In the genomic region with DNA sequence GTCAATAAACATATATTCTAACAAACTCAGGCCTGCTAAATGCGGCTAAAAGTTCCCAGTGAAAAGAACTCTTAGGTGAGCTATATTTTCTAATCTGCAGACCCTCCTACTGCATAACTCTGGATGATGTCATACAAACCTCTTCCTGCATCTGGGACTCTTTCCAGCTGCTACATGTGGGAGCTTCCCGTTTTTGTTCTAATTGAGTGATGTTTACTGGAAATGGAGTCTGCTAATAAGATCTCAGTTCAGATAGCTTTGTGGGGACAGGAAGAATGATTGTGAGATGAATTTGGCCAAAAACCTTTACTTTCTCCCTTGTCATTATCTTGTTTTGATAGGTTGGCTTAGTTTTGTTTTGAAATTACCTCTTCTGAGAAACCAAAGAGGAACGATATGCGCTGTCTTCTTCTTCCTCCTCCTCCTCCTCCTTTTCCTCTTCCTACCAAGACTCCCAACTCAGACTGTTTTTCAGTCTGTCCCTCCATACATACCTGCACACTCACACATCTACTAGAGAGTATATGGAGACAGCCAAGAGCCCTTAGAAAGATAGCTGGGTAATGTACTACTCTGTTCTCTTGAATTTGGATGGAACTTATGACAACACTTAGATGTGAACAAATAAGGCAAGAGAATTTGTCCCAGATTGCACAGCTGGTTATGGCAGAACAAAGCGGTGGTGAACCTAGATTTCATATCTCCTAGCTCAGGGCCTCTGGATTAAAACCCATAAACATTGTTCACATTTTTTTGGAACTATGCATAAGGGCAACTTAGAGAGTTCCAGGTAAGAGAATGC, we compare ENCODE assay signal across 8 cellular contexts. TPM values are rescaled to one million over a fixed set of nuclear protein-coding genes. Genes with fewer than 3 reads are reported as not detected.
DNase-seq lines count a peak whose midpoint lies in the region; ATAC-seq and TF ChIP-seq lines count a peak whose summit lies in the region.

No MANE protein-coding gene starts in this region.

- CTCF ChIA-PET in AG04450 (lab: Charles Lee): interaction anchor here (1.2 to 1.8 kb wide), 2 partner anchors 41 to 124 kb away, joined by 3 to 8 read pairs; no protein-coding TSS in a partner anchor
- CTCF ChIA-PET in MCF 10A (lab: Yijun Ruan, JAX): interaction anchor here (0.6 to 1.2 kb wide), 4 partner anchors 13 to 41 kb away, joined by 3 to 5 read pairs (median 3); partner anchors contain the start of gene AAK1

- peaks cover 18% of the 10 kb centered on the region for H3K4me1 ChIP-seq in lower lobe of right lung

- no peaks in the 10 kb centered on the region for H3K36me3 Mint-ChIP-seq in MCF 10A (ENCODE audit: insufficient read depth, unreplicated experiment)

- H3K9me3 Mint-ChIP-seq in MCF 10A (ENCODE audit: unreplicated experiment): no peaks in the 10 kb centered on the region

- no peak overlapping the region for H3K27ac Mint-ChIP-seq in MCF 10A (ENCODE audit: low read depth, unreplicated experiment)

- H3K4me3 ChIP-seq in AG04450 (ENCODE audit: low read depth, low read length) (no peak overlapping the region), lower lobe of right lung (peak overlapping the region; percentile 20)

- no peak for TF ChIP-seq CTCF in AG04450 (IDR thresholded peaks at IDR 0.05; ENCODE audit: low read depth, low read length)
- no peak for TF ChIP-seq CTCF in MCF 10A (IDR thresholded peaks at IDR 0.05; ENCODE audit: unreplicated experiment)
- TF ChIP-seq CTCF in lower lobe of right lung (IDR thresholded peaks at IDR 0.05): no peak

- H3K27me3 Mint-ChIP-seq in MCF 10A (ENCODE audit: insufficient read depth, unreplicated experiment): no peaks in the 10 kb centered on the region

- H3K9me3 ChIP-seq in AG04450 (ENCODE audit: control insufficient read depth, insufficient read depth, low read length) (no peaks in the 10 kb centered on the region), lower lobe of right lung (no peaks in the 10 kb centered on the region)

- ATAC-seq in lower lobe of right lung (peak; percentile 47 to 78), GM21619 (IDR thresholded peaks at IDR 0.05; ENCODE audit: unreplicated experiment) (no peak), GM18517 (IDR thresholded peaks at IDR 0.05; ENCODE audit: unreplicated experiment) (no peak)

- H3K27ac ChIP-seq in AG04450 (ENCODE audit: low read depth, low read length): peak overlapping the region; percentile 53
- H3K27ac ChIP-seq in lower lobe of right lung: peak overlapping the region; percentile 48

- intact Hi-C loops in MCF 10A (cut with micrococcal nuclease): no loop called here
- intact Hi-C loops in lower lobe of right lung (cut with DNase I): no loop called here

- no peak overlapping the region for H3K4me3 Mint-ChIP-seq in MCF 10A (ENCODE audit: unreplicated experiment)

- POLR2A ChIA-PET in AG04450 (lab: Yijun Ruan, JAX) (interaction anchor here (0.6 to 1.5 kb wide), 3 partner anchors 12 to 117 kb away, joined by 3 to 6 read pairs (median 6); no protein-coding TSS in a partner anchor), MCF 10A (lab: Yijun Ruan, JAX) (interaction anchor here (0.8 to 1.5 kb wide), 7 partner anchors 15 to 574 kb away, joined by 3 to 7 read pairs (median 3); partner anchors contain the start of gene PCYOX1)

- no TSS peak for BruUV-seq in MCF 10A (replicated peaks; lab: Mats Ljungman, UMichigan)

- DNase-seq in AG04450 (ENCODE audit: low read depth, low spot score) (peak; percentile 61), Kasumi-1 (lab: John Stamatoyannopoulos, UW) (peak; percentile 85 to 90), MCF 10A (ENCODE audit: unreplicated experiment) (peak; percentile 58), lower lobe of right lung (no peak), NCI-H748 (lab: John Stamatoyannopoulos, UW; ENCODE audit: unreplicated experiment) (no peak), DMS79 (lab: John Stamatoyannopoulos, UW) (no peak)

- peaks cover 8% of the 10 kb centered on the region for H3K4me1 Mint-ChIP-seq in MCF 10A (ENCODE audit: insufficient read depth, unreplicated experiment)

- no peaks in the 10 kb centered on the region for H3K36me3 ChIP-seq in lower lobe of right lung

- no peaks in the 10 kb centered on the region for H3K27me3 ChIP-seq in AG04450 (ENCODE audit: control insufficient read depth, insufficient read depth, low read length)
- H3K27me3 ChIP-seq in lower lobe of right lung (ENCODE audit: low read depth): no peaks in the 10 kb centered on the region

RNA-seq across cellular contexts. Expression of gene AAK1, which starts 39.8 kb away (rescaled TPM):
- 30.0 and 31.1 TPM in 2 replicates for polyA plus RNA-seq in AG04450 (2011; rRNA removed)
- polyA minus RNA-seq in AG04450 (2011; rRNA and poly(A)+ RNA removed): 47.7 and 61.0 TPM in 2 replicates
- total RNA-seq in MCF 10A (2022): 75.8 and 108 TPM in 2 replicates
- 73.3 TPM for total RNA-seq in lower lobe of right lung

RNA-seq across cellular contexts. Expression of gene ANXA4, which starts 58.6 kb away (rescaled TPM):
- polyA plus RNA-seq in AG04450 (2011; rRNA removed): 105 and 125 TPM in 2 replicates
- 93.1 and 137 TPM in 2 replicates for polyA minus RNA-seq in AG04450 (2011; rRNA and poly(A)+ RNA removed)
- total RNA-seq in MCF 10A (2022) (79.8 and 82.9 TPM in 2 replicates), lower lobe of right lung (173 TPM)

Comparison
In these comparisons a context has a peak if more than half of its experiments do, and no peak if none do; other contexts are left out.
1. DNase-seq: peak in AG04450 (single experiment), Kasumi-1 (2 of 2) and MCF 10A (single experiment); none in lower lobe of right lung (single experiment), NCI-H748 (single experiment) and DMS79 (single experiment).
2. ATAC-seq: peak in lower lobe of right lung (2 of 2); none in GM21619 (single experiment) and GM18517 (single experiment).